8 cellular contexts compared by ENCODE assay signal in genomic region chr1:115976062-115976899, GRCh38. TPM values are rescaled to one million over a fixed set of nuclear protein-coding genes. Genes with fewer than 3 reads are reported as not detected.
A peak's percentile ranks its signal among the peaks of the same experiment; 100 is the strongest.
DNase-seq lines count a peak whose midpoint lies in the region; ATAC-seq and TF ChIP-seq lines count a peak whose summit lies in the region.

Gene SLC22A15 (plus strand): TSS chr1:115976513. CDS start chr1:115976628, 115 bp downstream.

- H3K4me2 ChIP-seq in trophoblast cell (ENCODE audit: low read length), result peak within 1 kb of the TSS; percentile 70

- H4K8ac ChIP-seq in trophoblast cell (ENCODE audit: low read depth, low read length), result peak within 1 kb of the TSS; percentile 85

- H2AK5ac ChIP-seq in trophoblast cell (ENCODE audit: low read length), result no peak within 1 kb of the TSS

- peak within 1 kb of the TSS; percentile 12 for H2BK5ac ChIP-seq in trophoblast cell (ENCODE audit: low read depth, low read length, poor library complexity)

- H3K79me2 ChIP-seq in trophoblast cell (ENCODE audit: control insufficient read depth, insufficient read depth, low read length, poor library complexity), result peaks cover 3% of the 10 kb centered on the region

- H3K14ac ChIP-seq in trophoblast cell (ENCODE audit: low read length), result peak within 1 kb of the TSS; percentile 65

- no peak within 1 kb of the TSS for H3K23ac ChIP-seq in trophoblast cell (ENCODE audit: low read length)

- peak; percentile 49 for DNase-seq in D341Med (ENCODE audit: low spot score)
- DNase-seq in RPMI8226, result peak; percentile 64
- peak; percentile 76 for DNase-seq in left ventricle myocardium inferior
- DNase-seq in trophoblast cell, result peak; percentile 84 to 90
- no peak for DNase-seq in NCI-H446 treated with DMSO at 0.1 percent for 48 hours (lab: John Stamatoyannopoulos, UW)

- no peak for TF ChIP-seq CTCF in left ventricle myocardium inferior (IDR thresholded peaks at IDR 0.05; ENCODE audit: borderline replicate concordance)

- intact Hi-C loops in left ventricle myocardium inferior (cut with micrococcal nuclease), result no loop called here

- H4K91ac ChIP-seq in trophoblast cell (ENCODE audit: low read depth, low read length), result peak within 1 kb of the TSS; percentile 70

- H3K9me3 ChIP-seq in left ventricle myocardium inferior (replicated peaks), result no peaks in the 10 kb centered on the region
- H3K9me3 ChIP-seq in trophoblast cell (ENCODE audit: insufficient read depth, low read depth, low read length), result no peaks in the 10 kb centered on the region

- peak within 1 kb of the TSS; percentile 50 for H3K18ac ChIP-seq in trophoblast cell (ENCODE audit: low read length)

- H2BK12ac ChIP-seq in trophoblast cell (ENCODE audit: low read length), result peak within 1 kb of the TSS; percentile 15

- H3K4me3 ChIP-seq in left ventricle myocardium inferior (peak within 1 kb of the TSS; percentile 81), trophoblast cell (ENCODE audit: low read depth, low read length) (peak within 1 kb of the TSS; percentile 80)

- H3K4me1 ChIP-seq in left ventricle myocardium inferior, result peaks cover 28% of the 10 kb centered on the region
- H3K4me1 ChIP-seq in trophoblast cell (ENCODE audit: control insufficient read depth in 1 of 2, insufficient read depth in 2 of 2, low read length in 2 of 2), result peaks cover 5 to 8% of the 10 kb centered on the region in 2 experiments

- peak within 1 kb of the TSS; percentile 14 for H3K4ac ChIP-seq in trophoblast cell (ENCODE audit: low read depth, low read length)

- peak within 1 kb of the TSS; percentile 88 for H4K12ac ChIP-seq in trophoblast cell (ENCODE audit: low read depth, low read length)

- WGBS in trophoblast cell (ENCODE audit: extremely low coverage, insufficient coverage, insufficient read length), result no CpG with 5 or more reads among the region's 87 CpGs

- H3K9ac ChIP-seq in trophoblast cell (ENCODE audit: low read length), result peak within 1 kb of the TSS; percentile 45

- peak within 1 kb of the TSS; percentile 91 for H3K27ac ChIP-seq in angular gyrus (ENCODE audit: low read depth, low read length)
- H3K27ac ChIP-seq in left ventricle myocardium inferior (replicated peaks), result peak within 1 kb of the TSS; percentile 87
- H3K27ac ChIP-seq in trophoblast cell (ENCODE audit: low read depth, low read length), result no peak within 1 kb of the TSS

- H3K27me3 ChIP-seq in left ventricle myocardium inferior (ENCODE audit: low read depth) (peaks cover 7% of the 10 kb centered on the region), trophoblast cell (ENCODE audit: insufficient read depth, low read length) (no peaks in the 10 kb centered on the region)

- ATAC-seq in GM19395 (IDR thresholded peaks at IDR 0.05; ENCODE audit: unreplicated experiment) (peak; percentile 93), HG03442 (IDR thresholded peaks at IDR 0.05; ENCODE audit: unreplicated experiment) (peak; percentile 89)

- peaks cover 8% of the 10 kb centered on the region for H3K79me1 ChIP-seq in trophoblast cell (ENCODE audit: low read length)

- H3K36me3 ChIP-seq in left ventricle myocardium inferior, result no peaks in the 10 kb centered on the region
- no peaks in the 10 kb centered on the region for H3K36me3 ChIP-seq in trophoblast cell (ENCODE audit: control insufficient read depth in 1 of 2, insufficient read depth in 2 of 2, low read length in 2 of 2)

- peak within 1 kb of the TSS; percentile 94 for H2AFZ ChIP-seq in trophoblast cell (ENCODE audit: insufficient read depth, low read length, poor library complexity)

- peak within 1 kb of the TSS; percentile 74 for H2BK120ac ChIP-seq in trophoblast cell (ENCODE audit: insufficient read depth, low read length, poor library complexity)

RNA-seq across cellular contexts. Expression of gene SLC22A15, which starts in this region (rescaled TPM):
- 8.4 TPM for total RNA-seq in left ventricle myocardium inferior
- polyA plus RNA-seq in trophoblast cell (2013), result 1.9 and 2.0 TPM in 2 replicates
